8 cellular contexts compared by ENCODE assay signal in genomic region chr16:71723537-71724319, GRCh38. TPM values are rescaled to one million over a fixed set of nuclear protein-coding genes. Genes with fewer than 3 reads are reported as not detected.
DNase-seq lines count a peak whose midpoint lies in the region; ATAC-seq and TF ChIP-seq lines count a peak whose summit lies in the region.

No MANE protein-coding gene starts in this region.

- peak overlapping the region; percentile 74 for H3K27ac Mint-ChIP-seq in CD4-positive, alpha-beta T cell

- H3K27ac ChIP-seq in CD4-positive, alpha-beta T cell (ENCODE audit: low read depth, low read length): no peak overlapping the region

- H3K36me3 Mint-ChIP-seq in CD4-positive, alpha-beta T cell (ENCODE audit: low read depth): peaks cover 10% of the 10 kb centered on the region

- POLR2A ChIA-PET in CD4-positive, alpha-beta T cell (lab: Charles Lee): interaction anchor here (1.0 to 1.8 kb wide), 4 partner anchors 84 to 159 kb away, joined by 3 to 8 read pairs (median 4); partner anchors contain the start of gene AP1G1

- H3K27me3 ChIP-seq in CD4-positive, alpha-beta T cell (ENCODE audit: control insufficient read depth, insufficient read depth, low read length): no peaks in the 10 kb centered on the region

- H3K9me3 Mint-ChIP-seq in CD4-positive, alpha-beta T cell: no peaks in the 10 kb centered on the region

- H3K4me3 Mint-ChIP-seq in CD4-positive, alpha-beta T cell: peak overlapping the region; percentile 92

- intact Hi-C loops in CD4-positive, alpha-beta T cell (cut with DNase I, micrococcal nuclease): loop anchor here (2.0 to 10.0 kb wide), 6 partner anchors 23 to 371 kb away; partner anchors contain the start of genes AP1G1 (in 2 of the 2), DHX38 (in 1 of the 2), IST1 (in 1 of the 2) and TXNL4B (in 1 of the 2)

- no peak for TF ChIP-seq CTCF in CD4-positive, alpha-beta T cell (IDR thresholded peaks at IDR 0.05)
- no peak for TF ChIP-seq CTCF in epithelial cell of esophagus (IDR thresholded peaks at IDR 0.05; ENCODE audit: insufficient read depth, low read depth, low read length, missing control alignments)

- peak overlapping the region; percentile 46 for H3K4me3 ChIP-seq in epithelial cell of esophagus (ENCODE audit: low read length)

- H3K27me3 Mint-ChIP-seq in CD4-positive, alpha-beta T cell: no peaks in the 10 kb centered on the region

- peaks cover 18% of the 10 kb centered on the region for H3K4me1 Mint-ChIP-seq in CD4-positive, alpha-beta T cell (ENCODE audit: low read depth)

- ATAC-seq in CD4-positive, alpha-beta T cell (ENCODE audit: poor library complexity): peak; percentile 81
- peak; percentile 82 for ATAC-seq in HG03439 (IDR thresholded peaks at IDR 0.05; ENCODE audit: unreplicated experiment)

- H3K9me3 ChIP-seq in CD4-positive, alpha-beta T cell (ENCODE audit: control insufficient read depth, low read length): no peaks in the 10 kb centered on the region

- DNase-seq in CD4-positive, alpha-beta T cell: peak; percentile 59 to 81 (median 73)
- DNase-seq in GM19238 (ENCODE audit: insufficient read length, low spot score): peak; percentile 80
- DNase-seq in NOMO-1 treated with DMSO at 0.1 percent for 48 hours (lab: John Stamatoyannopoulos, UW; ENCODE audit: unreplicated experiment): peak; percentile 29
- peak; percentile 89 for DNase-seq in activated CD8-positive, alpha-beta memory T cell treated with anti-CD3 and anti-CD28 coated beads, Interleukin-2, amount 50 U/mL, for 48 hours
- DNase-seq in epithelial cell of esophagus (ENCODE audit: low read depth): peak; percentile 69
- peak; percentile 75 for DNase-seq in mucosa of gallbladder (ENCODE audit: low spot score)
- DNase-seq in stimulated activated CD8-positive, alpha-beta memory T cell treated with anti-CD3 and anti-CD28 coated beads, Interleukin-4, amount 100 ng/mL, for 24 hours (ENCODE audit: low read depth): peak; percentile 69

- CTCF ChIA-PET in CD4-positive, alpha-beta T cell (lab: Charles Lee): interaction anchor here (0.6 to 1.4 kb wide), 2 partner anchors 78 to 159 kb away, joined by 3 to 4 read pairs; no protein-coding TSS in a partner anchor

RNA-seq across cellular contexts. Expression of gene PHLPP2, which starts 0.8 kb away (rescaled TPM):
- total RNA-seq in CD4-positive, alpha-beta T cell: 1 to 10 TPM; 7.1 to 7.7 TPM
- 10.1 TPM for total RNA-seq in mucosa of gallbladder

Comparison
In these comparisons a context has a peak if more than half of its experiments do, and no peak if none do; other contexts are left out.
1. DNase-seq: peak in every context shown above with its lines; median percentile 89 in activated CD8-positive, alpha-beta memory T cell treated with anti-CD3 and anti-CD28 coated beads, Interleukin-2, amount 50 U/mL, for 48 hours; 80 in GM19238; 75 in mucosa of gallbladder; 73 in CD4-positive, alpha-beta T cell; 69 in epithelial cell of esophagus; 69 in stimulated activated CD8-positive, alpha-beta memory T cell treated with anti-CD3 and anti-CD28 coated beads, Interleukin-4, amount 100 ng/mL, for 24 hours; 29 in NOMO-1 treated with DMSO at 0.1 percent for 48 hours.